Comparison of ENCODE assay signal across 1 cellular context in genomic region chr21:36773111-36773510, GRCh38.
A peak's percentile ranks its signal among the peaks of the same experiment; 100 is the strongest.
TF ChIP-seq lines count a peak whose summit lies in the region.

No MANE protein-coding gene starts in this region.

TF ChIP-seq in SK-N-SH, 30 proteins besides CTCF, POLR2A, EP300 and RAD21 (continued from another document):
- TF ChIP-seq REST (IDR thresholded peaks at IDR 0.05; ENCODE audit: low read depth, low read length), result no peak
- no peak for TF ChIP-seq YY1 (IDR thresholded peaks at IDR 0.05; ENCODE audit: low read depth)
- TF ChIP-seq ZBTB33 (IDR thresholded peaks at IDR 0.05; ENCODE audit: borderline replicate concordance, low read depth), result no peak
- TF ChIP-seq TEAD4 (IDR thresholded peaks at IDR 0.05; ENCODE audit: borderline replicate concordance, insufficient read depth), result no peak
- TF ChIP-seq ELF1 (IDR thresholded peaks at IDR 0.05), result no peak
- TF ChIP-seq NRF1 (IDR thresholded peaks at IDR 0.05; ENCODE audit: low read depth, low read length), result no peak
- TF ChIP-seq SMC3 (IDR thresholded peaks at IDR 0.05; ENCODE audit: low read depth, low read length), result no peak
- no peak for TF ChIP-seq RXRA (IDR thresholded peaks at IDR 0.05; ENCODE audit: borderline replicate concordance, low read depth)
- TF ChIP-seq MAX (IDR thresholded peaks at IDR 0.05; ENCODE audit: low read depth), result no peak
- TF ChIP-seq USF1 (IDR thresholded peaks at IDR 0.05; ENCODE audit: borderline replicate concordance, low read depth), result no peak
- TF ChIP-seq RFX5 (IDR thresholded peaks at IDR 0.05; ENCODE audit: low read length), result no peak
- no peak for TF ChIP-seq CHD2 (IDR thresholded peaks at IDR 0.05; ENCODE audit: low read length, partially characterized antibody)
- TF ChIP-seq FOSL2 (IDR thresholded peaks at IDR 0.05; ENCODE audit: borderline replicate concordance, low read depth), result peak; percentile 11; the same call in 1 of the 2 replicates
- TF ChIP-seq GABPA (IDR thresholded peaks at IDR 0.05; ENCODE audit: low read depth), result no peak
- no peak for TF ChIP-seq EZH2phosphoT487 (IDR thresholded peaks at IDR 0.05; ENCODE audit: borderline replicate concordance, low read depth)
- no peak for TF ChIP-seq SIN3A (IDR thresholded peaks at IDR 0.05; ENCODE audit: borderline replicate concordance, low read depth, low read length)
- TF ChIP-seq JUND (IDR thresholded peaks at IDR 0.05), result no peak
- no peak for TF ChIP-seq FOXM1 (IDR thresholded peaks at IDR 0.05; ENCODE audit: low read depth)
- TF ChIP-seq FOXJ3 (CRISPR knock-in tag; IDR thresholded peaks at IDR 0.05), result no peak
TF ChIP-seq in SK-N-SH: peak in this region for 4.
